ENCODE assay signal across 24 cellular contexts in the genomic region with DNA sequence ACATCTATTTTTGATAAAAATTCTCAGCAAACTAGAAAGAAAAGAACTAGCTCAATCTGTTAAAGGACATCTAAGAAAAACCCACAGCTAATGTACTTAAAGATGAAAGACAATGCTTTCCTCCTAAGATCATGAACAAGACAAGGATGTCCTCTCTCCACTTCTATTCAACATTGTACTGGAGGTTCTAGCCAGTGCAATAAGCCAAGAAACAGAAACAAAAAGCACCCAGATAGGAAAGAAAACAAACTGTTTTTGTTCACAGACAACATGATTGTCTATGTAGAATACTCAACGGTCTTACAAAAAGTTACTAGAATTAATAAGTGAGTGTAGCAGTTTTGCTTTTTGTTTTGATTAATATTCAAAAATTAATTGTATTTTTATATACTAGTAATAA. TPM values are rescaled to one million over a fixed set of nuclear protein-coding genes. Genes with fewer than 3 reads are reported as not detected.
DNase-seq lines count a peak whose midpoint lies in the region; ATAC-seq, FAIRE-seq and TF ChIP-seq lines count a peak whose summit lies in the region.
"Had no signal": no experiment of that assay in that cellular context is flagged by ENCODE, and none has a peak within 500 bp of the region (broad histone marks: within the 10 kb centered on the region; RNA-seq: fewer than 3 reads in every experiment).

No MANE protein-coding gene starts in this region.

- peaks cover 21% of the 10 kb centered on the region for H3K36me3 Mint-ChIP-seq in T-helper 1 cell treated with Interleukin-12 subunit alpha and Interleukin-12 subunit beta and Interleukin-4 antibody, amounts not matched to agents 30 μg/mL and 1 μg/mL, for 36 hours (ENCODE audit: low read depth)
- H3K36me3 Mint-ChIP-seq in CD4-positive, alpha-beta memory T cell = peaks cover 21% of the 10 kb centered on the region in 2 donors
- peaks cover 42% of the 10 kb centered on the region for H3K36me3 Mint-ChIP-seq in activated CD4-positive, alpha-beta memory T cell treated with anti-CD3 and anti-CD28 coated beads, Interleukin-2, amount 10 ng/mL, durations not matched to agents 7 days and 5 days (ENCODE audit: low read depth)
- peaks cover 41% of the 10 kb centered on the region for H3K36me3 Mint-ChIP-seq in effector memory CD8-positive, alpha-beta T cell (ENCODE audit: insufficient read depth)
- H3K36me3 Mint-ChIP-seq: stimulated activated memory B cell treated with anti-CD40 and anti-IgM and Interleukin-4, amounts not matched to agents 10 μg/mL and 1 μg/mL and 100 μg/mL, for 72 hours had no signal

- peaks cover 30% of the 10 kb centered on the region for H3K4me1 Mint-ChIP-seq in T-helper 1 cell treated with Interleukin-12 subunit alpha and Interleukin-12 subunit beta and Interleukin-4 antibody, amounts not matched to agents 30 μg/mL and 1 μg/mL, for 36 hours (ENCODE audit: low read depth)
- peaks cover 28 to 57% (median 47%) of the 10 kb centered on the region in 4 donors for H3K4me1 Mint-ChIP-seq in CD4-positive, alpha-beta memory T cell
- H3K4me1 Mint-ChIP-seq in activated CD4-positive, alpha-beta memory T cell treated with anti-CD3 and anti-CD28 coated beads, Interleukin-2, amount 10 ng/mL, durations not matched to agents 7 days and 5 days = peaks cover 40% of the 10 kb centered on the region
- H3K4me1 Mint-ChIP-seq in effector memory CD8-positive, alpha-beta T cell (ENCODE audit: low read depth in 2 of 2) = peaks cover 27 to 42% of the 10 kb centered on the region in 2 donors

- peak overlapping the region; percentile 29 for H3K4me3 Mint-ChIP-seq in T-helper 1 cell treated with Interleukin-12 subunit alpha and Interleukin-12 subunit beta and Interleukin-4 antibody, amounts not matched to agents 30 μg/mL and 1 μg/mL, for 36 hours
- peak overlapping the region; percentile 0 to 71 (median 48) for H3K4me3 Mint-ChIP-seq in CD4-positive, alpha-beta memory T cell
- H3K4me3 Mint-ChIP-seq in activated CD4-positive, alpha-beta memory T cell treated with anti-CD3 and anti-CD28 coated beads, Interleukin-2, amount 10 ng/mL, durations not matched to agents 7 days and 5 days = no peak overlapping the region
- peak overlapping the region in 1 of 2 donors; percentile 1 for H3K4me3 Mint-ChIP-seq in effector memory CD8-positive, alpha-beta T cell
- H3K4me3 Mint-ChIP-seq: HFFc6; stimulated activated memory B cell treated with anti-CD40 and anti-IgM and Interleukin-4, amounts not matched to agents 10 μg/mL and 1 μg/mL and 100 μg/mL, for 72 hours had no signal

- no peaks in the 10 kb centered on the region for H3K27me3 Mint-ChIP-seq in T-helper 1 cell treated with Interleukin-12 subunit alpha and Interleukin-12 subunit beta and Interleukin-4 antibody, amounts not matched to agents 30 μg/mL and 1 μg/mL, for 36 hours (ENCODE audit: low read depth)
- peaks cover 0 to 1% of the 10 kb centered on the region in 2 donors for H3K27me3 Mint-ChIP-seq in CD4-positive, alpha-beta memory T cell
- H3K27me3 Mint-ChIP-seq in activated CD4-positive, alpha-beta memory T cell treated with anti-CD3 and anti-CD28 coated beads, Interleukin-2, amount 10 ng/mL, durations not matched to agents 7 days and 5 days = no peaks in the 10 kb centered on the region
- H3K27me3 Mint-ChIP-seq in effector memory CD8-positive, alpha-beta T cell = no peaks in the 10 kb centered on the region
- H3K27me3 Mint-ChIP-seq: stimulated activated memory B cell treated with anti-CD40 and anti-IgM and Interleukin-4, amounts not matched to agents 10 μg/mL and 1 μg/mL and 100 μg/mL, for 72 hours had no signal

- CTCF ChIA-PET in CD4-positive, alpha-beta memory T cell (lab: Charles Lee; ENCODE audit: partially characterized antibody) = interaction anchor here (1.0 to 1.5 kb wide), 5 partner anchors 12 to 136 kb away, joined by 3 to 4 read pairs (median 4); no protein-coding TSS in a partner anchor
- CTCF ChIA-PET in activated CD4-positive, alpha-beta memory T cell treated with anti-CD3 and anti-CD28 coated beads, Interleukin-2, amount 10 ng/mL, durations not matched to agents 7 days and 5 days (lab: Charles Lee) = interaction anchor here (1.0 to 1.3 kb wide), 2 partner anchors 13 to 136 kb away, joined by 3 to 4 read pairs; no protein-coding TSS in a partner anchor

- no peak for FAIRE-seq in GM12891 (lab: Jason Lieb, UNC)

- ATAC-seq in effector memory CD8-positive, alpha-beta T cell (replicated peaks) = no peak
- ATAC-seq: stimulated activated memory B cell treated with anti-CD40 and anti-IgM and Interleukin-4, amounts not matched to agents 10 μg/mL and 1 μg/mL and 100 μg/mL, for 72 hours had no signal

- no peak overlapping the region for H3K4me3 ChIP-seq in CD4-positive, alpha-beta memory T cell (ENCODE audit: low read length in 2 of 2)
- H3K4me3 ChIP-seq: GM23248, SK-N-MC had no signal

- H3K27me3 ChIP-seq in CD4-positive, alpha-beta memory T cell (ENCODE audit: insufficient read depth, low read length) = no peaks in the 10 kb centered on the region

- peaks cover 63% of the 10 kb centered on the region for H3K4me1 ChIP-seq in CD4-positive, alpha-beta memory T cell (ENCODE audit: insufficient read depth, low read length)

- H3K9me3 Mint-ChIP-seq in T-helper 1 cell treated with Interleukin-12 subunit alpha and Interleukin-12 subunit beta and Interleukin-4 antibody, amounts not matched to agents 30 μg/mL and 1 μg/mL, for 36 hours = no peaks in the 10 kb centered on the region
- peaks cover 0 to 2% (median 0%) of the 10 kb centered on the region in 8 donors for H3K9me3 Mint-ChIP-seq in CD4-positive, alpha-beta memory T cell
- H3K9me3 Mint-ChIP-seq in activated CD4-positive, alpha-beta memory T cell treated with anti-CD3 and anti-CD28 coated beads, Interleukin-2, amount 10 ng/mL, durations not matched to agents 7 days and 5 days = no peaks in the 10 kb centered on the region
- no peaks in the 10 kb centered on the region for H3K9me3 Mint-ChIP-seq in effector memory CD8-positive, alpha-beta T cell
- H3K9me3 Mint-ChIP-seq: HFFc6; stimulated activated memory B cell treated with anti-CD40 and anti-IgM and Interleukin-4, amounts not matched to agents 10 μg/mL and 1 μg/mL and 100 μg/mL, for 72 hours had no signal

- POLR2A ChIA-PET in CD4-positive, alpha-beta memory T cell (lab: Charles Lee; ENCODE audit: partially characterized antibody) = interaction anchor here (0.7 to 4.4 kb wide), 4 partner anchors 9 to 110 kb away, joined by 3 to 35 read pairs (median 3); a partner anchor contains a TSS
- POLR2A ChIA-PET in activated CD4-positive, alpha-beta memory T cell treated with anti-CD3 and anti-CD28 coated beads, Interleukin-2, amount 10 ng/mL, durations not matched to agents 7 days and 5 days (lab: Charles Lee) = interaction anchor here (1.3 to 2.5 kb wide), 2 partner anchors 9 to 110 kb away, joined by 3 to 9 read pairs; a partner anchor contains a TSS

- intact Hi-C loops in CD4-positive, alpha-beta memory T cell (cut with micrococcal nuclease) = no loop called here

- DNase-seq in T-helper 1 cell (no peak), GM12891 (ENCODE audit: insufficient read length, low spot score) (no peak), epidermal melanocyte (ENCODE audit: insufficient read length, low spot score) (no peak), Ammon's horn (ENCODE audit: low spot score) (no peak)
- peak in 4 of 5 donors; percentile 43 to 57 (median 52) for DNase-seq in CD4-positive, alpha-beta memory T cell
- no peak for DNase-seq in activated CD4-positive, alpha-beta memory T cell treated with anti-CD3 and anti-CD28 coated beads, Interleukin-2, amount 10 ng/mL, durations not matched to agents 7 days and 5 days
- DNase-seq in effector memory CD8-positive, alpha-beta T cell = no peak
- DNase-seq: activated CD4-positive, CD25-positive, alpha-beta regulatory T cell treated with anti-CD3 and anti-CD28 coated beads, Interleukin-2, amount 50 U/mL, for 72 hours; glutamatergic neuron; GM23248; HFFc6; KG1; kidney glomerular epithelial cell; NCI-H526 treated with DMSO at 0.1 percent for 48 hours; stimulated activated CD4-positive, alpha-beta T cell treated with anti-CD3 and anti-CD28 coated beads, Interleukin-1b, Interleukin-23, amount 100 ng/mL, for 48 hours; T1000 had no signal

- H3K27ac ChIP-seq in CD4-positive, alpha-beta memory T cell (ENCODE audit: low read depth, low read length) = peak overlapping the region; percentile 38
- H3K27ac ChIP-seq: 22Rv1, GM23248, RWPE1, SK-N-MC had no signal

- H3K9me3 ChIP-seq in CD4-positive, alpha-beta memory T cell (ENCODE audit: control insufficient read depth in 1 of 2, low read length in 2 of 2) = no peaks in the 10 kb centered on the region

- peak overlapping the region; percentile 71 for H3K27ac Mint-ChIP-seq in T-helper 1 cell treated with Interleukin-12 subunit alpha and Interleukin-12 subunit beta and Interleukin-4 antibody, amounts not matched to agents 30 μg/mL and 1 μg/mL, for 36 hours
- H3K27ac Mint-ChIP-seq in CD4-positive, alpha-beta memory T cell = peak overlapping the region; percentile 48 to 98 (median 83)
- peak overlapping the region; percentile 44 for H3K27ac Mint-ChIP-seq in activated CD4-positive, alpha-beta memory T cell treated with anti-CD3 and anti-CD28 coated beads, Interleukin-2, amount 10 ng/mL, durations not matched to agents 7 days and 5 days
- peak overlapping the region; percentile 81 to 97 for H3K27ac Mint-ChIP-seq in effector memory CD8-positive, alpha-beta T cell
- H3K27ac Mint-ChIP-seq: HFFc6; stimulated activated memory B cell treated with anti-CD40 and anti-IgM and Interleukin-4, amounts not matched to agents 10 μg/mL and 1 μg/mL and 100 μg/mL, for 72 hours had no signal

- TF ChIP-seq POLR2A in GM12891 (IDR thresholded peaks at IDR 0.05; ENCODE audit: low read depth, low read length) = no peak

- H3K36me3 ChIP-seq in CD4-positive, alpha-beta memory T cell (ENCODE audit: insufficient read depth, low read length) = peaks cover 16% of the 10 kb centered on the region

RNA-seq across cellular contexts. Expression of a gene that starts 7.8 kb away (rescaled TPM):
- total RNA-seq in CD4-positive, alpha-beta memory T cell = 100 to 1,000 TPM; 338 to 343 TPM
- 1,000 to 10,000 TPM in 1 of 2 donors, 100 to 1,000 TPM in 1; 993 to 1,046 TPM for polyA plus RNA-seq in CD4-positive, alpha-beta memory T cell
- 100 to 1,000 TPM; 467 to 476 TPM for total RNA-seq in activated CD4-positive, alpha-beta memory T cell treated with anti-CD3 and anti-CD28 coated beads, Interleukin-2, amount 10 ng/mL, durations not matched to agents 7 days and 5 days
- polyA plus RNA-seq in GM12891 (2012; ENCODE audit: low read depth, missing spikeins) = not detected
- total RNA-seq: GM23248, HFFc6, lung microvascular endothelial cell, skeletal muscle tissue had no signal
- polyA plus RNA-seq: GM23248 had no signal

RNA-seq across cellular contexts. Expression of a gene that starts 9.4 kb away (rescaled TPM):
- total RNA-seq in CD4-positive, alpha-beta memory T cell = 100 to 1,000 TPM; 191 to 205 TPM
- polyA plus RNA-seq in CD4-positive, alpha-beta memory T cell = 100 to 1,000 TPM; 131 to 417 TPM
- total RNA-seq in activated CD4-positive, alpha-beta memory T cell treated with anti-CD3 and anti-CD28 coated beads, Interleukin-2, amount 10 ng/mL, durations not matched to agents 7 days and 5 days = 100 to 1,000 TPM; 223 to 225 TPM
- polyA plus RNA-seq in GM12891 (2012; ENCODE audit: low read depth, missing spikeins) = not detected
- total RNA-seq: GM23248, HFFc6, HT1080, lung microvascular endothelial cell had no signal
- polyA plus RNA-seq: GM23248 had no signal

RNA-seq across cellular contexts. Expression of a gene that starts 24.7 kb away (rescaled TPM):
- total RNA-seq in CD4-positive, alpha-beta memory T cell = 10 to 100 TPM; 50.3 to 52.2 TPM
- polyA plus RNA-seq in CD4-positive, alpha-beta memory T cell = 10 to 100 TPM; 16.9 to 25.5 TPM
- total RNA-seq in activated CD4-positive, alpha-beta memory T cell treated with anti-CD3 and anti-CD28 coated beads, Interleukin-2, amount 10 ng/mL, durations not matched to agents 7 days and 5 days = 10 to 100 TPM; 42.1 to 44.1 TPM
- polyA plus RNA-seq in GM12891 (2012; ENCODE audit: low read depth, missing spikeins) = 8.0 TPM

RNA-seq across cellular contexts. Expression of a gene that starts 30.2 kb away (rescaled TPM):
- total RNA-seq in CD4-positive, alpha-beta memory T cell = 100 to 1,000 TPM; 581 to 618 TPM
- 100 to 1,000 TPM; 627 to 999 TPM for polyA plus RNA-seq in CD4-positive, alpha-beta memory T cell
- 100 to 1,000 TPM; 639 to 653 TPM for total RNA-seq in activated CD4-positive, alpha-beta memory T cell treated with anti-CD3 and anti-CD28 coated beads, Interleukin-2, amount 10 ng/mL, durations not matched to agents 7 days and 5 days
- polyA plus RNA-seq in GM12891 (2012; ENCODE audit: low read depth, missing spikeins) = 5.1 TPM
- total RNA-seq: GM23248, HFFc6, lung microvascular endothelial cell, skeletal muscle tissue had no signal
- polyA plus RNA-seq: GM23248 had no signal

Comparison
In these comparisons a context has a peak if more than half of its experiments do, and no peak if none do; other contexts are left out.
1. DNase-seq: peak in CD4-positive, alpha-beta memory T cell (4 of 5); none in T-helper 1 cell (0 of 5), activated CD4-positive, alpha-beta memory T cell treated with anti-CD3 and anti-CD28 coated beads, Interleukin-2, amount 10 ng/mL, durations not matched to agents 7 days and 5 days (single experiment), effector memory CD8-positive, alpha-beta T cell (0 of 3), GM12891 (single experiment), epidermal melanocyte (single experiment) and Ammon's horn (single experiment).
2. Peak in every context shown above with its lines, with median percentiles within 50 percentile points of each other: H3K27ac Mint-ChIP-seq.